In the genomic region with DNA sequence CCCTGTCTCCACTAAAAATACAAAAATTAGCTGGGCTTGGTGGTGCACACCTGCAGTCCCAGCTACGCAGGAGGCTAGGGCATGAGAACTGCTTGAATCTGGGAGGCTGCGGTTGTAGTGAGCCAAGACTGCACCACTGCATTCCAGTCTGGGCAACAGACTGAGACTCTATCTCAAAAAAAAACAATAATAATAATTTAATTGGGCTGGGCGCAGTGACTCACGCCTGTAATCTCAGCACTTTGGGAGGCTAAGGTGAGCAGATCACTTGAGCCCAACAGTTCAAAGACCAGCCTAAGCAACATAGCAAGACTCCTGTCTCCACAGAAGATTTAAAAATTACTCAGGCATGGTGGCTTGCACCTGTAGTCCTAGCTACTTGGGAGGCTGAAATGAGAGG, we compare ENCODE assay signal across 12 cellular contexts. TPM values are rescaled to one million over a fixed set of nuclear protein-coding genes. Genes with fewer than 3 reads are reported as not detected.
DNase-seq lines count a peak whose midpoint lies in the region; ATAC-seq and TF ChIP-seq lines count a peak whose summit lies in the region.
"Had no signal": no experiment of that assay in that cellular context is flagged by ENCODE, and none has a peak within 500 bp of the region (broad histone marks: within the 10 kb centered on the region; RNA-seq: fewer than 3 reads in every experiment).

No MANE protein-coding gene starts in this region.

- no peak overlapping the region for H4K8ac ChIP-seq in trophoblast cell (ENCODE audit: low read depth, low read length)

- H3K4me3 ChIP-seq in GM23338 (no peak overlapping the region), SK-N-MC (no peak overlapping the region), trophoblast cell (ENCODE audit: low read depth, low read length) (no peak overlapping the region)
- H3K4me3 ChIP-seq: BLaER1 had no signal

- H3K9ac ChIP-seq in SK-N-MC (ENCODE audit: insufficient read length): no peak overlapping the region
- no peak overlapping the region for H3K9ac ChIP-seq in trophoblast cell (ENCODE audit: low read length)
- H3K9ac ChIP-seq: BLaER1 had no signal

- no peaks in the 10 kb centered on the region for H3K9me3 Mint-ChIP-seq in GM23338
- no peaks in the 10 kb centered on the region for H3K9me3 Mint-ChIP-seq in activated naive CD4-positive, alpha-beta T cell treated with anti-CD3 and anti-CD28 coated beads, Interleukin-2, amount 50 U/mL, for 72 hours
- H3K9me3 Mint-ChIP-seq: CD8-positive, alpha-beta memory T cell had no signal

- H4K91ac ChIP-seq in trophoblast cell (ENCODE audit: low read depth, low read length): no peak overlapping the region

- H2AK5ac ChIP-seq in trophoblast cell (ENCODE audit: low read length): no peak overlapping the region

- peaks cover 6% of the 10 kb centered on the region; the same call in 1 of the 2 replicates for H3F3A ChIP-seq in GM23338 (replicated peaks; ENCODE audit: low read depth)

- peaks cover 7% of the 10 kb centered on the region for H3K27me3 Mint-ChIP-seq in GM23338 (ENCODE audit: insufficient read depth, low read depth, poor library complexity)
- H3K27me3 Mint-ChIP-seq: CD8-positive, alpha-beta memory T cell had no signal

- no CpG with 5 or more reads among the region's 4 CpGs for WGBS in trophoblast cell (ENCODE audit: extremely low coverage, insufficient coverage, insufficient read length)

- H3K79me2 ChIP-seq in GM23338 (replicated peaks; ENCODE audit: insufficient read depth) (peaks cover 52% of the 10 kb centered on the region), trophoblast cell (ENCODE audit: control insufficient read depth, insufficient read depth, low read length, poor library complexity) (peaks cover 4% of the 10 kb centered on the region)

- H3K4me2 ChIP-seq in GM23338: no peak overlapping the region
- no peak overlapping the region for H3K4me2 ChIP-seq in trophoblast cell (ENCODE audit: low read length)
- H3K4me2 ChIP-seq: BLaER1 had no signal

- H4K12ac ChIP-seq in trophoblast cell (ENCODE audit: low read depth, low read length): no peak overlapping the region

- H3K4me1 Mint-ChIP-seq in GM23338: peaks cover 29% of the 10 kb centered on the region

- H2AFZ ChIP-seq in GM23338: no peak overlapping the region
- no peak overlapping the region for H2AFZ ChIP-seq in trophoblast cell (ENCODE audit: insufficient read depth, low read length, poor library complexity)

- H3K79me1 ChIP-seq in trophoblast cell (ENCODE audit: low read length): peaks cover 11% of the 10 kb centered on the region

- no peak for DNase-seq in GM23338 (ENCODE audit: low spot score)
- DNase-seq in NCI-H226: peak; percentile 19
- DNase-seq in SK-N-MC (ENCODE audit: low read depth, low spot score): no peak
- DNase-seq in trophoblast cell: no peak
- no peak for DNase-seq in activated naive CD4-positive, alpha-beta T cell treated with anti-CD3 and anti-CD28 coated beads, Interleukin-2, amount 50 U/mL, for 72 hours (ENCODE audit: low spot score in 2 of 2)
- no peak for DNase-seq in RKO (ENCODE audit: low spot score)
- DNase-seq in SKM-1 treated with dmso at 0.1 percent for 144 hours (lab: John Stamatoyannopoulos, UW; ENCODE audit: unreplicated experiment): no peak
- DNase-seq: 8988T; AML-193; CD8-positive, alpha-beta memory T cell; DMS53 had no signal

- H3K4me3 Mint-ChIP-seq in GM23338: no peak overlapping the region
- H3K4me3 Mint-ChIP-seq: CD8-positive, alpha-beta memory T cell had no signal

- H3K27ac Mint-ChIP-seq in GM23338: no peak overlapping the region
- no peak overlapping the region for H3K27ac Mint-ChIP-seq in activated naive CD4-positive, alpha-beta T cell treated with anti-CD3 and anti-CD28 coated beads, Interleukin-2, amount 50 U/mL, for 72 hours
- H3K27ac Mint-ChIP-seq: CD8-positive, alpha-beta memory T cell had no signal

- H3K4me1 ChIP-seq in GM23338 (ENCODE audit: insufficient read depth) (peaks cover 10% of the 10 kb centered on the region), trophoblast cell (ENCODE audit: control insufficient read depth in 1 of 2, insufficient read depth in 2 of 2, low read length in 2 of 2) (peaks cover 6 to 11% of the 10 kb centered on the region in 2 experiments)

- H3K36me3 ChIP-seq in GM23338 (ENCODE audit: insufficient read depth) (peaks cover 34% of the 10 kb centered on the region), SK-N-MC (ENCODE audit: insufficient read depth, low read length) (peaks cover 87% of the 10 kb centered on the region), trophoblast cell (ENCODE audit: control insufficient read depth in 1 of 2, insufficient read depth in 2 of 2, low read length in 2 of 2) (peaks cover 24 to 26% of the 10 kb centered on the region in 2 experiments)

- H3K9me2 ChIP-seq in GM23338 (ENCODE audit: insufficient read depth): no peaks in the 10 kb centered on the region

- H3K27me3 ChIP-seq in GM23338 (ENCODE audit: insufficient read depth): no peaks in the 10 kb centered on the region
- no peaks in the 10 kb centered on the region for H3K27me3 ChIP-seq in trophoblast cell (ENCODE audit: insufficient read depth, low read length)
- H3K27me3 ChIP-seq: BLaER1 had no signal

- H3K9me3 ChIP-seq in SK-N-MC (ENCODE audit: low read depth, low read length) (no peaks in the 10 kb centered on the region), trophoblast cell (ENCODE audit: insufficient read depth, low read depth, low read length) (no peaks in the 10 kb centered on the region)
- H3K9me3 ChIP-seq: BLaER1 had no signal

- peak overlapping the region; percentile 31 for H3K4ac ChIP-seq in trophoblast cell (ENCODE audit: low read depth, low read length)

- TF ChIP-seq CTCF in GM23338 (conservative IDR thresholded peaks at IDR 0.05; ENCODE audit: low read depth in 2 of 2): no peak

- no peaks in the 10 kb centered on the region for H4K20me1 ChIP-seq in GM23338 (replicated peaks; ENCODE audit: insufficient read depth)

- no peak overlapping the region for H3K14ac ChIP-seq in trophoblast cell (ENCODE audit: low read length)

- H2BK120ac ChIP-seq in trophoblast cell (ENCODE audit: insufficient read depth, low read length, poor library complexity): no peak overlapping the region

- no peak overlapping the region for H2BK5ac ChIP-seq in trophoblast cell (ENCODE audit: low read depth, low read length, poor library complexity)

- peak overlapping the region; percentile 54 for H3K18ac ChIP-seq in trophoblast cell (ENCODE audit: low read length)

- H3K27ac ChIP-seq in GM23338 (ENCODE audit: low read depth) (peak overlapping the region; percentile 35; the same call in 1 of the 2 replicates), SK-N-MC (peak overlapping the region; percentile 62; the same call in 1 of the 2 replicates), trophoblast cell (ENCODE audit: low read depth, low read length) (no peak overlapping the region)
- H3K27ac ChIP-seq: BLaER1 had no signal

- peaks cover 83% of the 10 kb centered on the region for H3K36me3 Mint-ChIP-seq in GM23338 (ENCODE audit: low read depth)
- peaks cover 6 to 43% of the 10 kb centered on the region in 2 donors for H3K36me3 Mint-ChIP-seq in activated naive CD4-positive, alpha-beta T cell treated with anti-CD3 and anti-CD28 coated beads, Interleukin-2, amount 50 U/mL, for 72 hours

- no peak overlapping the region for H2BK12ac ChIP-seq in trophoblast cell (ENCODE audit: low read length)

- H3K23ac ChIP-seq in trophoblast cell (ENCODE audit: low read length): no peak overlapping the region

- ATAC-seq in GM23338: no peak
- no peak for ATAC-seq in activated naive CD4-positive, alpha-beta T cell treated with anti-CD3 and anti-CD28 coated beads, Interleukin-2, amount 50 U/mL, for 72 hours

TF ChIP-seq in GM23338, 12 proteins besides CTCF, POLR2A, EP300 and RAD21 (continues in another document):
- TF ChIP-seq ZNF114 (CRISPR knock-in tag; IDR thresholded peaks at IDR 0.05): no peak

RNA-seq across cellular contexts. Expression of a gene that starts 26.7 kb away (rescaled TPM):
- 193 and 212 TPM in 2 replicates for total RNA-seq in GM23338 (2014; rRNA removed; shearing (Covaris generic))
- 152 and 175 TPM in 2 replicates for polyA plus RNA-seq in GM23338 (2016; fragmentation: Nextera tagmentation; extraction: Ambion mirVana)
- 58.3 and 62.0 TPM in 2 replicates for polyA plus RNA-seq in trophoblast cell (2013)
- 100 to 1,000 TPM; 115 to 169 TPM for total RNA-seq in activated naive CD4-positive, alpha-beta T cell treated with anti-CD3 and anti-CD28 coated beads, Interleukin-2, amount 50 U/mL, for 72 hours

RNA-seq across cellular contexts. Expression of a gene that starts 27.3 kb away (rescaled TPM):
- 1,104 and 1,281 TPM in 2 replicates for total RNA-seq in GM23338 (2014; rRNA removed; shearing (Covaris generic))
- polyA plus RNA-seq in GM23338 (2016; fragmentation: Nextera tagmentation; extraction: Ambion mirVana): 2,363 and 2,576 TPM in 2 replicates
- 1,483 and 1,624 TPM in 2 replicates for polyA plus RNA-seq in trophoblast cell (2013)
- total RNA-seq in activated naive CD4-positive, alpha-beta T cell treated with anti-CD3 and anti-CD28 coated beads, Interleukin-2, amount 50 U/mL, for 72 hours: 1,000 to 10,000 TPM; 1,446 to 2,174 TPM

RNA-seq across cellular contexts. Expression of a gene that starts 47.6 kb away (rescaled TPM):
- total RNA-seq in GM23338 (2014; rRNA removed; shearing (Covaris generic)): 0.27 and 1.3 TPM in 2 replicates
- 1.8 and 3.0 TPM in 2 replicates for polyA plus RNA-seq in GM23338 (2016; fragmentation: Nextera tagmentation; extraction: Ambion mirVana)
- 0.92 and 0.97 TPM in 2 replicates for polyA plus RNA-seq in trophoblast cell (2013)
- under 1 TPM in 1 of 2 donors, not detected in 1; 0.20 TPM for total RNA-seq in activated naive CD4-positive, alpha-beta T cell treated with anti-CD3 and anti-CD28 coated beads, Interleukin-2, amount 50 U/mL, for 72 hours
- total RNA-seq: CD8-positive, alpha-beta memory T cell had no signal
- polyA plus RNA-seq: CD8-positive, alpha-beta memory T cell had no signal
